ENCODE assay signal across 1 cellular context in the genomic region with DNA sequence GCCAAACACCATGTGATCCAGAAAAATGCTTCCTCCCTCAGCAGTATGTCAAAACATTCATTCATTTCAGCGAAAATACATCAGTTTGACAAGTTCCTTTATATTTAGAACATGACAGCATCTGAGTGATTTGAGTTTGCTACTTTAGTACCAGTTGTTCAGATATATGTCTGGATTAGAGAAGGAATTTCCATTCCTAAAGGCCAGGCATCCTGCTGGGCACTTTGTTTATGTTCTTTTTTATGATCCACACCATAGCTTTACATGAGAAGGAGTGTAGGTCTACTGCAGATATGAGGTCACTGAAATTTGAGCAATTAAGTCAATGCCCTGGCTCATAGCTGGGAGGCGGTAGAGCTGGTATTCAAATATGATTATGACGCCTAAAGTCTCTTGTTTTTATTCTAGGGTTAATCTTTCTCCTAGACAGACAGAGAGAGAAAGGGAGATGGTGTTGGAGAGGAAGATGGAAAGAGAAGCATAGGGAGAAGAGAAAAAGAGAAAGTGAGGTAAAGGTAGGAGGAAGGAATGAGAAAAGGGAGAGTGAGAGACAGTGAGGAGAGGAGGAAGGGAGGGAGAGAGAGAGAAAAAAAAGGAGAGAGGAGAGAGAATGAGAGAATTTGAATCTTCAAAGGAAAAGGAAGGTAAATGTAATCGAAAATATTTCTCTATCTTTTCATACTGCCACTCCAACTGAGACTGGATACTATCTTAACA.
TF ChIP-seq lines count a peak whose summit lies in the region.

No MANE protein-coding gene starts in this region.

TF ChIP-seq in HEK293, 187 proteins besides CTCF, POLR2A, EP300 and RAD21 (continued from another document and continues in another):
- TF ChIP-seq, protein P1, sequence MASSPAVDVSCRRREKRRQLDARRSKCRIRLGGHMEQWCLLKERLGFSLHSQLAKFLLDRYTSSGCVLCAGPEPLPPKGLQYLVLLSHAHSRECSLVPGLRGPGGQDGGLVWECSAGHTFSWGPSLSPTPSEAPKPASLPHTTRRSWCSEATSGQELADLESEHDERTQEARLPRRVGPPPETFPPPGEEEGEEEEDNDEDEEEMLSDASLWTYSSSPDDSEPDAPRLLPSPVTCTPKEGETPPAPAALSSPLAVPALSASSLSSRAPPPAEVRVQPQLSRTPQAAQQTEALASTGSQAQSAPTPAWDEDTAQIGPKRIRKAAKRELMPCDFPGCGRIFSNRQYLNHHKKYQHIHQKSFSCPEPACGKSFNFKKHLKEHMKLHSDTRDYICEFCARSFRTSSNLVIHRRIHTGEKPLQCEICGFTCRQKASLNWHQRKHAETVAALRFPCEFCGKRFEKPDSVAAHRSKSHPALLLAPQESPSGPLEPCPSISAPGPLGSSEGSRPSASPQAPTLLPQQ (tag by site-specific recombination; IDR thresholded peaks at IDR 0.05) = 0 out of 2 replicates have a peak, but pooled peaks have one; percentile 41
- no peak for TF ChIP-seq ZNF157 (tag by site-specific recombination; IDR thresholded peaks at IDR 0.05)
- no peak for TF ChIP-seq ZNF747 (tag by site-specific recombination; IDR thresholded peaks at IDR 0.05)
- TF ChIP-seq ZNF354C (tag by site-specific recombination; IDR thresholded peaks at IDR 0.05; ENCODE audit: borderline replicate concordance, low read depth) = no peak
- TF ChIP-seq, protein P2, sequence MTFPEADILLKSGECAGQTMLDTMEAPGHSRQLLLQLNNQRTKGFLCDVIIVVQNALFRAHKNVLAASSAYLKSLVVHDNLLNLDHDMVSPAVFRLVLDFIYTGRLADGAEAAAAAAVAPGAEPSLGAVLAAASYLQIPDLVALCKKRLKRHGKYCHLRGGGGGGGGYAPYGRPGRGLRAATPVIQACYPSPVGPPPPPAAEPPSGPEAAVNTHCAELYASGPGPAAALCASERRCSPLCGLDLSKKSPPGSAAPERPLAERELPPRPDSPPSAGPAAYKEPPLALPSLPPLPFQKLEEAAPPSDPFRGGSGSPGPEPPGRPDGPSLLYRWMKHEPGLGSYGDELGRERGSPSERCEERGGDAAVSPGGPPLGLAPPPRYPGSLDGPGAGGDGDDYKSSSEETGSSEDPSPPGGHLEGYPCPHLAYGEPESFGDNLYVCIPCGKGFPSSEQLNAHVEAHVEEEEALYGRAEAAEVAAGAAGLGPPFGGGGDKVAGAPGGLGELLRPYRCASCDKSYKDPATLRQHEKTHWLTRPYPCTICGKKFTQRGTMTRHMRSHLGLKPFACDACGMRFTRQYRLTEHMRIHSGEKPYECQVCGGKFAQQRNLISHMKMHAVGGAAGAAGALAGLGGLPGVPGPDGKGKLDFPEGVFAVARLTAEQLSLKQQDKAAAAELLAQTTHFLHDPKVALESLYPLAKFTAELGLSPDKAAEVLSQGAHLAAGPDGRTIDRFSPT (tag by site-specific recombination; IDR thresholded peaks at IDR 0.05) = no peak
- no peak for TF ChIP-seq ZNF621 (tag by site-specific recombination; IDR thresholded peaks at IDR 0.05)
- TF ChIP-seq ZNF37A (tag by site-specific recombination; IDR thresholded peaks at IDR 0.05) = no peak
- peak; percentile 71; the same call in 1 of the 2 replicates for TF ChIP-seq ZNF24 (tag by site-specific recombination; IDR thresholded peaks at IDR 0.05)
- TF ChIP-seq SETDB1 (IDR thresholded peaks at IDR 0.05; ENCODE audit: insufficient read length, low read length) = no peak
- 0 out of 2 replicates have a peak, but pooled peaks have one; percentile 20 for TF ChIP-seq ZNF501 (tag by site-specific recombination; IDR thresholded peaks at IDR 0.05)
- no peak for TF ChIP-seq ZNF202 (tag by site-specific recombination; IDR thresholded peaks at IDR 0.05; ENCODE audit: borderline replicate concordance)
- TF ChIP-seq ZNF791 (tag by site-specific recombination; IDR thresholded peaks at IDR 0.05) = no peak
- TF ChIP-seq ZNF214 (tag by site-specific recombination; IDR thresholded peaks at IDR 0.05; ENCODE audit: borderline replicate concordance) = no peak
- no peak for TF ChIP-seq ZBTB20 (tag by site-specific recombination; IDR thresholded peaks at IDR 0.05)
- TF ChIP-seq, protein P3, sequence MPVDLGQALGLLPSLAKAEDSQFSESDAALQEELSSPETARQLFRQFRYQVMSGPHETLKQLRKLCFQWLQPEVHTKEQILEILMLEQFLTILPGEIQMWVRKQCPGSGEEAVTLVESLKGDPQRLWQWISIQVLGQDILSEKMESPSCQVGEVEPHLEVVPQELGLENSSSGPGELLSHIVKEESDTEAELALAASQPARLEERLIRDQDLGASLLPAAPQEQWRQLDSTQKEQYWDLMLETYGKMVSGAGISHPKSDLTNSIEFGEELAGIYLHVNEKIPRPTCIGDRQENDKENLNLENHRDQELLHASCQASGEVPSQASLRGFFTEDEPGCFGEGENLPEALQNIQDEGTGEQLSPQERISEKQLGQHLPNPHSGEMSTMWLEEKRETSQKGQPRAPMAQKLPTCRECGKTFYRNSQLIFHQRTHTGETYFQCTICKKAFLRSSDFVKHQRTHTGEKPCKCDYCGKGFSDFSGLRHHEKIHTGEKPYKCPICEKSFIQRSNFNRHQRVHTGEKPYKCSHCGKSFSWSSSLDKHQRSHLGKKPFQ (tag by site-specific recombination; IDR thresholded peaks at IDR 0.05) = no peak
- TF ChIP-seq, protein P4, sequence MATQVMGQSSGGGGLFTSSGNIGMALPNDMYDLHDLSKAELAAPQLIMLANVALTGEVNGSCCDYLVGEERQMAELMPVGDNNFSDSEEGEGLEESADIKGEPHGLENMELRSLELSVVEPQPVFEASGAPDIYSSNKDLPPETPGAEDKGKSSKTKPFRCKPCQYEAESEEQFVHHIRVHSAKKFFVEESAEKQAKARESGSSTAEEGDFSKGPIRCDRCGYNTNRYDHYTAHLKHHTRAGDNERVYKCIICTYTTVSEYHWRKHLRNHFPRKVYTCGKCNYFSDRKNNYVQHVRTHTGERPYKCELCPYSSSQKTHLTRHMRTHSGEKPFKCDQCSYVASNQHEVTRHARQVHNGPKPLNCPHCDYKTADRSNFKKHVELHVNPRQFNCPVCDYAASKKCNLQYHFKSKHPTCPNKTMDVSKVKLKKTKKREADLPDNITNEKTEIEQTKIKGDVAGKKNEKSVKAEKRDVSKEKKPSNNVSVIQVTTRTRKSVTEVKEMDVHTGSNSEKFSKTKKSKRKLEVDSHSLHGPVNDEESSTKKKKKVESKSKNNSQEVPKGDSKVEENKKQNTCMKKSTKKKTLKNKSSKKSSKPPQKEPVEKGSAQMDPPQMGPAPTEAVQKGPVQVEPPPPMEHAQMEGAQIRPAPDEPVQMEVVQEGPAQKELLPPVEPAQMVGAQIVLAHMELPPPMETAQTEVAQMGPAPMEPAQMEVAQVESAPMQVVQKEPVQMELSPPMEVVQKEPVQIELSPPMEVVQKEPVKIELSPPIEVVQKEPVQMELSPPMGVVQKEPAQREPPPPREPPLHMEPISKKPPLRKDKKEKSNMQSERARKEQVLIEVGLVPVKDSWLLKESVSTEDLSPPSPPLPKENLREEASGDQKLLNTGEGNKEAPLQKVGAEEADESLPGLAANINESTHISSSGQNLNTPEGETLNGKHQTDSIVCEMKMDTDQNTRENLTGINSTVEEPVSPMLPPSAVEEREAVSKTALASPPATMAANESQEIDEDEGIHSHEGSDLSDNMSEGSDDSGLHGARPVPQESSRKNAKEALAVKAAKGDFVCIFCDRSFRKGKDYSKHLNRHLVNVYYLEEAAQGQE (tag by site-specific recombination; IDR thresholded peaks at IDR 0.05) = no peak
- TF ChIP-seq GFI1B (tag by site-specific recombination; IDR thresholded peaks at IDR 0.05) = no peak
- no peak for TF ChIP-seq ZFHX2 (tag by site-specific recombination; conservative IDR thresholded peaks at IDR 0.05)
- TF ChIP-seq OVOL3 (tag by site-specific recombination; IDR thresholded peaks at IDR 0.05) = 0 out of 2 replicates have a peak, but pooled peaks have one; percentile 36
- no peak for TF ChIP-seq MYNN (tag by site-specific recombination; IDR thresholded peaks at IDR 0.05; ENCODE audit: borderline replicate concordance)
- no peak for TF ChIP-seq ZNF174 (tag by site-specific recombination; IDR thresholded peaks at IDR 0.05)
- no peak for TF ChIP-seq KLF1 (tag by site-specific recombination; IDR thresholded peaks at IDR 0.05)
- TF ChIP-seq ZBTB48 (tag by site-specific recombination; IDR thresholded peaks at IDR 0.05) = no peak
- peak; percentile 83 for TF ChIP-seq ZNF843 (tag by site-specific recombination; IDR thresholded peaks at IDR 0.05)
- TF ChIP-seq, protein P5, sequence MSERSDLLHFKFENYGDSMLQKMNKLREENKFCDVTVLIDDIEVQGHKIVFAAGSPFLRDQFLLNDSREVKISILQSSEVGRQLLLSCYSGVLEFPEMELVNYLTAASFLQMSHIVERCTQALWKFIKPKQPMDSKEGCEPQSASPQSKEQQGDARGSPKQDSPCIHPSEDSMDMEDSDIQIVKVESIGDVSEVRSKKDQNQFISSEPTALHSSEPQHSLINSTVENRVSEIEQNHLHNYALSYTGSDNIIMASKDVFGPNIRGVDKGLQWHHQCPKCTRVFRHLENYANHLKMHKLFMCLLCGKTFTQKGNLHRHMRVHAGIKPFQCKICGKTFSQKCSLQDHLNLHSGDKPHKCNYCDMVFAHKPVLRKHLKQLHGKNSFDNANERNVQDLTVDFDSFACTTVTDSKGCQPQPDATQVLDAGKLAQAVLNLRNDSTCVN (tag by site-specific recombination; optimal IDR thresholded peaks at IDR 0.05) = no peak
- TF ChIP-seq, protein P6, sequence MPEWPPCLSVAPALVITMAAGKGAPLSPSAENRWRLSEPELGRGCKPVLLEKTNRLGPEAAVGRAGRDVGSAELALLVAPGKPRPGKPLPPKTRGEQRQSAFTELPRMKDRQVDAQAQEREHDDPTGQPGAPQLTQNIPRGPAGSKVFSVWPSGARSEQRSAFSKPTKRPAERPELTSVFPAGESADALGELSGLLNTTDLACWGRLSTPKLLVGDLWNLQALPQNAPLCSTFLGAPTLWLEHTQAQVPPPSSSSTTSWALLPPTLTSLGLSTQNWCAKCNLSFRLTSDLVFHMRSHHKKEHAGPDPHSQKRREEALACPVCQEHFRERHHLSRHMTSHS (tag by site-specific recombination; IDR thresholded peaks at IDR 0.05) = no peak
- TF ChIP-seq SP2 (tag by site-specific recombination; IDR thresholded peaks at IDR 0.05) = no peak
- TF ChIP-seq ZNF23 (tag by site-specific recombination; IDR thresholded peaks at IDR 0.05; ENCODE audit: borderline replicate concordance) = no peak
- TF ChIP-seq OSR2 (tag by site-specific recombination; IDR thresholded peaks at IDR 0.05) = peak; percentile 80
- TF ChIP-seq, protein P7, sequence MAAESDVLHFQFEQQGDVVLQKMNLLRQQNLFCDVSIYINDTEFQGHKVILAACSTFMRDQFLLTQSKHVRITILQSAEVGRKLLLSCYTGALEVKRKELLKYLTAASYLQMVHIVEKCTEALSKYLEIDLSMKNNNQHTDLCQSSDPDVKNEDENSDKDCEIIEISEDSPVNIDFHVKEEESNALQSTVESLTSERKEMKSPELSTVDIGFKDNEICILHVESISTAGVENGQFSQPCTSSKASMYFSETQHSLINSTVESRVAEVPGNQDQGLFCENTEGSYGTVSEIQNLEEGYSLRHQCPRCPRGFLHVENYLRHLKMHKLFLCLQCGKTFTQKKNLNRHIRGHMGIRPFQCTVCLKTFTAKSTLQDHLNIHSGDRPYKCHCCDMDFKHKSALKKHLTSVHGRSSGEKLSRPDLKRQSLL (tag by site-specific recombination; IDR thresholded peaks at IDR 0.05) = no peak
- TF ChIP-seq PRDM1 (tag by site-specific recombination; IDR thresholded peaks at IDR 0.05) = peak; percentile 98
- TF ChIP-seq ZSCAN16 (tag by site-specific recombination; IDR thresholded peaks at IDR 0.05) = no peak
- TF ChIP-seq ZNF292 (tag by site-specific recombination; IDR thresholded peaks at IDR 0.05; ENCODE audit: borderline replicate concordance, low read depth) = no peak
- TF ChIP-seq ZBTB8A (tag by site-specific recombination; IDR thresholded peaks at IDR 0.05) = no peak
- TF ChIP-seq ZNF133 (tag by site-specific recombination; IDR thresholded peaks at IDR 0.05) = no peak
- TF ChIP-seq WT1 (tag by site-specific recombination; IDR thresholded peaks at IDR 0.05) = peak; percentile 80
- TF ChIP-seq ZIC2 (tag by site-specific recombination; IDR thresholded peaks at IDR 0.05) = no peak
- TF ChIP-seq ZNF571 (tag by site-specific recombination; IDR thresholded peaks at IDR 0.05) = no peak
- no peak for TF ChIP-seq ZNF48 (tag by site-specific recombination; IDR thresholded peaks at IDR 0.05)
- no peak for TF ChIP-seq ZNF324 (tag by site-specific recombination; IDR thresholded peaks at IDR 0.05)
- TF ChIP-seq ZNF223 (tag by site-specific recombination; IDR thresholded peaks at IDR 0.05) = no peak
- TF ChIP-seq YY2 (tag by site-specific recombination; IDR thresholded peaks at IDR 0.05) = no peak
- TF ChIP-seq RBAK (tag by site-specific recombination; IDR thresholded peaks at IDR 0.05) = no peak
- TF ChIP-seq, protein P8, sequence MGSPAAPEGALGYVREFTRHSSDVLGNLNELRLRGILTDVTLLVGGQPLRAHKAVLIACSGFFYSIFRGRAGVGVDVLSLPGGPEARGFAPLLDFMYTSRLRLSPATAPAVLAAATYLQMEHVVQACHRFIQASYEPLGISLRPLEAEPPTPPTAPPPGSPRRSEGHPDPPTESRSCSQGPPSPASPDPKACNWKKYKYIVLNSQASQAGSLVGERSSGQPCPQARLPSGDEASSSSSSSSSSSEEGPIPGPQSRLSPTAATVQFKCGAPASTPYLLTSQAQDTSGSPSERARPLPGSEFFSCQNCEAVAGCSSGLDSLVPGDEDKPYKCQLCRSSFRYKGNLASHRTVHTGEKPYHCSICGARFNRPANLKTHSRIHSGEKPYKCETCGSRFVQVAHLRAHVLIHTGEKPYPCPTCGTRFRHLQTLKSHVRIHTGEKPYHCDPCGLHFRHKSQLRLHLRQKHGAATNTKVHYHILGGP (tag by site-specific recombination; IDR thresholded peaks at IDR 0.05) = peak; percentile 77
- TF ChIP-seq, protein P9, sequence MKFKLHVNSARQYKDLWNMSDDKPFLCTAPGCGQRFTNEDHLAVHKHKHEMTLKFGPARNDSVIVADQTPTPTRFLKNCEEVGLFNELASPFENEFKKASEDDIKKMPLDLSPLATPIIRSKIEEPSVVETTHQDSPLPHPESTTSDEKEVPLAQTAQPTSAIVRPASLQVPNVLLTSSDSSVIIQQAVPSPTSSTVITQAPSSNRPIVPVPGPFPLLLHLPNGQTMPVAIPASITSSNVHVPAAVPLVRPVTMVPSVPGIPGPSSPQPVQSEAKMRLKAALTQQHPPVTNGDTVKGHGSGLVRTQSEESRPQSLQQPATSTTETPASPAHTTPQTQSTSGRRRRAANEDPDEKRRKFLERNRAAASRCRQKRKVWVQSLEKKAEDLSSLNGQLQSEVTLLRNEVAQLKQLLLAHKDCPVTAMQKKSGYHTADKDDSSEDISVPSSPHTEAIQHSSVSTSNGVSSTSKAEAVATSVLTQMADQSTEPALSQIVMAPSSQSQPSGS (tag by site-specific recombination; IDR thresholded peaks at IDR 0.05; ENCODE audit: low read depth) = peak; percentile 89
- no peak for TF ChIP-seq ZNF114 (tag by site-specific recombination; IDR thresholded peaks at IDR 0.05)
- no peak for TF ChIP-seq ZNF76 (tag by site-specific recombination; IDR thresholded peaks at IDR 0.05; ENCODE audit: borderline replicate concordance, low read depth)
- no peak for TF ChIP-seq MEIS1 (CRISPR knock-in tag; IDR thresholded peaks at IDR 0.05; ENCODE audit: borderline replicate concordance)
- no peak; the same call in 1 of the 2 replicates for TF ChIP-seq SP7 (tag by site-specific recombination; IDR thresholded peaks at IDR 0.05)
- no peak for TF ChIP-seq ZNF211 (tag by site-specific recombination; IDR thresholded peaks at IDR 0.05; ENCODE audit: low read depth)
- no peak for TF ChIP-seq ZNF664 (tag by site-specific recombination; IDR thresholded peaks at IDR 0.05)
- peak; percentile 28; the same call in 1 of the 2 replicates for TF ChIP-seq ZNF561 (tag by site-specific recombination; IDR thresholded peaks at IDR 0.05; ENCODE audit: borderline replicate concordance)
- no peak for TF ChIP-seq ZNF391 (tag by site-specific recombination; IDR thresholded peaks at IDR 0.05; ENCODE audit: borderline replicate concordance, low read depth)
- TF ChIP-seq ZNF785 (tag by site-specific recombination; IDR thresholded peaks at IDR 0.05) = no peak
